15 cellular contexts compared by ENCODE assay signal in genomic region chr4:37241646-37242045, GRCh38. TPM values are rescaled to one million over a fixed set of nuclear protein-coding genes. Genes with fewer than 3 reads are reported as not detected.
"Had no signal": no experiment of that assay in that cellular context is flagged by ENCODE, and none has a peak within 500 bp of the region (broad histone marks: within the 10 kb centered on the region; RNA-seq: fewer than 3 reads in every experiment).

No MANE protein-coding gene starts in this region.

- ATAC-seq: left ventricle myocardium superior; naive thymus-derived CD8-positive, alpha-beta T cell; stimulated activated naive B cell treated with anti-CD40 and anti-IgM and Interleukin-4, amounts not matched to agents 10 μg/mL and 1 μg/mL and 100 μg/mL, for 72 hours had no signal

- H3K27ac Mint-ChIP-seq: activated CD4-positive, alpha-beta T cell treated with anti-CD3 and anti-CD28 coated beads, Interleukin-2, amount 10 ng/mL, durations not matched to agents 7 days and 5 days; activated naive CD4-positive, alpha-beta T cell treated with anti-CD3 and anti-CD28 coated beads for 36 hours; activated T-helper 2 cell treated with anti-CD3 and anti-CD28 coated beads, Interferon-gamma antibody, Interleukin-2, Interleukin-4, amounts not matched to agents 10 μg/mL and 5 μg/mL and 100 μg/mL, durations not matched to agents 14 hours and 24 hours and 36 hours; dendritic cell treated with granulocyte-macrophage colony-stimulating factor and Interleukin-4, amounts not matched to agents 40 ng/mL and 50 ng/mL, for 4 days; naive thymus-derived CD8-positive, alpha-beta T cell; stimulated activated naive B cell treated with anti-CD40 and anti-IgM and Interleukin-4, amounts not matched to agents 10 μg/mL and 1 μg/mL and 100 μg/mL, for 72 hours had no signal

- H3K36me3 Mint-ChIP-seq: stimulated activated naive B cell treated with anti-CD40 and anti-IgM and Interleukin-4, amounts not matched to agents 10 μg/mL and 1 μg/mL and 100 μg/mL, for 72 hours had no signal

- DNase-seq: activated CD4-positive, alpha-beta T cell treated with anti-CD3 and anti-CD28 coated beads, Interleukin-2, amount 10 ng/mL, durations not matched to agents 7 days and 5 days; activated naive CD4-positive, alpha-beta T cell treated with anti-CD3 and anti-CD28 coated beads for 36 hours; foreskin melanocyte; kidney glomerular epithelial cell; left ventricle myocardium superior; mesenchymal stem cell; naive thymus-derived CD8-positive, alpha-beta T cell; stimulated activated naive B cell treated with anti-CD40 and anti-IgM and Interleukin-4, amounts not matched to agents 10 μg/mL and 1 μg/mL and 100 μg/mL, for 72 hours; substantia nigra; uterus had no signal

- H3K9me3 Mint-ChIP-seq: activated CD4-positive, alpha-beta T cell treated with anti-CD3 and anti-CD28 coated beads, Interleukin-2, amount 10 ng/mL, durations not matched to agents 7 days and 5 days; activated naive CD4-positive, alpha-beta T cell treated with anti-CD3 and anti-CD28 coated beads for 36 hours; activated T-helper 2 cell treated with anti-CD3 and anti-CD28 coated beads, Interferon-gamma antibody, Interleukin-2, Interleukin-4, amounts not matched to agents 10 μg/mL and 5 μg/mL and 100 μg/mL, durations not matched to agents 14 hours and 24 hours and 36 hours; dendritic cell treated with granulocyte-macrophage colony-stimulating factor and Interleukin-4, amounts not matched to agents 40 ng/mL and 50 ng/mL, for 4 days; stimulated activated naive B cell treated with anti-CD40 and anti-IgM and Interleukin-4, amounts not matched to agents 10 μg/mL and 1 μg/mL and 100 μg/mL, for 72 hours had no signal

- H3K4me3 Mint-ChIP-seq: activated CD4-positive, alpha-beta T cell treated with anti-CD3 and anti-CD28 coated beads, Interleukin-2, amount 10 ng/mL, durations not matched to agents 7 days and 5 days; activated naive CD4-positive, alpha-beta T cell treated with anti-CD3 and anti-CD28 coated beads for 36 hours; dendritic cell treated with granulocyte-macrophage colony-stimulating factor and Interleukin-4, amounts not matched to agents 40 ng/mL and 50 ng/mL, for 4 days; naive thymus-derived CD8-positive, alpha-beta T cell; stimulated activated naive B cell treated with anti-CD40 and anti-IgM and Interleukin-4, amounts not matched to agents 10 μg/mL and 1 μg/mL and 100 μg/mL, for 72 hours had no signal

RNA-seq across cellular contexts. Expression of gene NWD2, which starts 2.9 kb away (rescaled TPM):
- total RNA-seq: activated CD4-positive, alpha-beta T cell treated with anti-CD3 and anti-CD28 coated beads, Interleukin-2, amount 10 ng/mL, durations not matched to agents 7 days and 5 days; activated CD8-positive, alpha-beta memory T cell treated with anti-CD3 and anti-CD28 coated beads for 36 hours; activated naive CD4-positive, alpha-beta T cell treated with anti-CD3 and anti-CD28 coated beads for 36 hours; activated T-helper 2 cell treated with anti-CD3 and anti-CD28 coated beads, Interferon-gamma antibody, Interleukin-2, Interleukin-4, amounts not matched to agents 10 μg/mL and 5 μg/mL and 100 μg/mL, durations not matched to agents 14 hours and 24 hours and 36 hours; fibroblast of lung; left ventricle myocardium superior; naive thymus-derived CD8-positive, alpha-beta T cell; renal cortical epithelial cell had no signal
